Comparison of ENCODE assay signal across 22 cellular contexts in genomic region chr4:165351359-165352130, GRCh38. TPM values are rescaled to one million over a fixed set of nuclear protein-coding genes. Genes with fewer than 3 reads are reported as not detected.
DNase-seq lines count a peak whose midpoint lies in the region; ATAC-seq and TF ChIP-seq lines count a peak whose summit lies in the region.
"Had no signal": no experiment of that assay in that cellular context is flagged by ENCODE, and none has a peak within 500 bp of the region (broad histone marks: within the 10 kb centered on the region; RNA-seq: fewer than 3 reads in every experiment).

No MANE protein-coding gene starts in this region.

- H3K9me2 ChIP-seq in MM.1S (replicated peaks; ENCODE audit: insufficient read depth, low read length) (no peaks in the 10 kb centered on the region), GM23248 (ENCODE audit: insufficient read depth) (no peaks in the 10 kb centered on the region)

- no peak overlapping the region for H3K9ac ChIP-seq in MM.1S (ENCODE audit: low read length)
- no peak overlapping the region for H3K9ac ChIP-seq in GM23248

- H3K36me3 ChIP-seq in GM06990 (ENCODE audit: control insufficient read depth, insufficient read depth, low read length) (no peaks in the 10 kb centered on the region), MM.1S (replicated peaks; ENCODE audit: insufficient read depth, low read length) (no peaks in the 10 kb centered on the region), GM23248 (ENCODE audit: low read depth) (no peaks in the 10 kb centered on the region), uterus (no peaks in the 10 kb centered on the region)
- H3K36me3 ChIP-seq: cardiac muscle cell, left lung, thyroid gland had no signal

- no peaks in the 10 kb centered on the region for H3K4me1 Mint-ChIP-seq in WTC11
- H3K4me1 Mint-ChIP-seq: mesothelial cell of epicardium had no signal

- H3K27ac Mint-ChIP-seq in WTC11 = no peak overlapping the region
- H3K27ac Mint-ChIP-seq: activated naive CD4-positive, alpha-beta T cell treated with anti-CD3 and anti-CD28 coated beads for 36 hours; CD8-positive, alpha-beta T cell; mesothelial cell of epicardium; natural killer cell treated with Interleukin-12 subunit alpha and Interleukin-12 subunit beta and Interleukin-15 and Interleukin-18, amount 100 ng/mL, for 72 hours; T-cell had no signal

- no peak for TF ChIP-seq POLR2A in uterus (IDR thresholded peaks at IDR 0.05)

- H3K27ac ChIP-seq in 22Rv1 (no peak overlapping the region), MM.1S (ENCODE audit: low read length) (no peak overlapping the region), GM23248 (no peak overlapping the region), uterus (no peak overlapping the region)
- H3K27ac ChIP-seq: cardiac muscle cell, left lung, thyroid gland had no signal

- H3K4me3 ChIP-seq in GM06990 (replicated peaks; ENCODE audit: low read depth, low read length) = no peak overlapping the region
- H3K4me3 ChIP-seq in MM.1S (ENCODE audit: low read length) = no peak overlapping the region
- H3K4me3 ChIP-seq in GM23248 = no peak overlapping the region
- no peak overlapping the region for H3K4me3 ChIP-seq in uterus
- H3K4me3 ChIP-seq: cardiac muscle cell, left lung, thyroid gland had no signal

- ATAC-seq in WTC11 (peak; percentile 43; the same call in 1 of the 2 replicates), HG02571 (IDR thresholded peaks at IDR 0.05; ENCODE audit: unreplicated experiment) (no peak), HG02840 (IDR thresholded peaks at IDR 0.05; ENCODE audit: low FRiP score, unreplicated experiment) (no peak)
- ATAC-seq: CD8-positive, alpha-beta T cell; left lung; natural killer cell treated with Interleukin-12 subunit alpha and Interleukin-12 subunit beta and Interleukin-15 and Interleukin-18, amount 100 ng/mL, for 72 hours; T-cell had no signal

- CTCF ChIA-PET in WTC11 (lab: Charles Lee) = interaction anchor here (0.8 to 3.0 kb wide), 7 partner anchors 9 to 239 kb away, joined by 3 to 11 read pairs (median 8); partner anchors contain the start of genes CPE and TMEM192

- no peaks in the 10 kb centered on the region for H3K79me2 ChIP-seq in MM.1S (ENCODE audit: low read length)
- H3K79me2 ChIP-seq in GM23248 (ENCODE audit: insufficient read depth) = no peaks in the 10 kb centered on the region

- H2AFZ ChIP-seq in MM.1S (ENCODE audit: low read length) (no peak overlapping the region), GM23248 (no peak overlapping the region)

- H3K36me3 Mint-ChIP-seq in WTC11 = peaks cover 12% of the 10 kb centered on the region; the same call in 1 of the 2 replicates
- H3K36me3 Mint-ChIP-seq: CD8-positive, alpha-beta T cell; mesothelial cell of epicardium; natural killer cell treated with Interleukin-12 subunit alpha and Interleukin-12 subunit beta and Interleukin-15 and Interleukin-18, amount 100 ng/mL, for 72 hours had no signal

- DNase-seq in GM06990 (ENCODE audit: extremely low read depth, insufficient read length) (no peak), MM.1S (no peak), WTC11 (ENCODE audit: low spot score) (peak; percentile 38), GM23248 (no peak), uterus (no peak)
- DNase-seq: activated CD4-positive, alpha-beta T cell treated with anti-CD3 and anti-CD28 coated beads, Interleukin-2, amount 50 U/mL, for 4 hours; activated naive CD4-positive, alpha-beta T cell treated with anti-CD3 and anti-CD28 coated beads for 36 hours; amygdala; CD8-positive, alpha-beta T cell; head of caudate nucleus; left lung; NCI-H1417 treated with DMSO at 0.1 percent for 48 hours; NCI-H524 treated with DMSO at 0.1 percent for 48 hours; stimulated activated naive CD4-positive, alpha-beta T cell; T-cell had no signal

- H3K4me1 ChIP-seq in MM.1S (ENCODE audit: low read length) = no peaks in the 10 kb centered on the region
- H3K4me1 ChIP-seq in GM23248 (ENCODE audit: insufficient read depth) = no peaks in the 10 kb centered on the region
- H3K4me1 ChIP-seq in uterus = no peaks in the 10 kb centered on the region
- H3K4me1 ChIP-seq: thyroid gland had no signal

- whole genome bisulfite sequencing in GM23248 (ENCODE audit: low coverage in 1 of 2, low lambda C conversion rate in 2 of 2, missing lambda C conversion rate in 2 of 2), 2 experiments = 93 to 96% methylated on average over 5 of the region's 5 CpGs

- H3K27me3 Mint-ChIP-seq in WTC11 (ENCODE audit: low read depth) = no peaks in the 10 kb centered on the region; the same call in 1 of the 2 replicates

- H3K9me3 ChIP-seq in MM.1S (replicated peaks; ENCODE audit: insufficient read depth, low read length) (no peaks in the 10 kb centered on the region), GM23248 (ENCODE audit: low read depth) (no peaks in the 10 kb centered on the region), uterus (no peaks in the 10 kb centered on the region)
- H3K9me3 ChIP-seq: left lung, thyroid gland had no signal

- in situ Hi-C loops in GM23248 (cut with MboI) = no loop called here

- intact Hi-C loops in uterus (cut with DNase I; ENCODE audit: low total_unique reads) = loop anchor here (10.0 kb wide), 1 partner anchor 113 kb away; no protein-coding TSS in a partner anchor

- H3K27me3 ChIP-seq in GM06990 (replicated peaks; ENCODE audit: control insufficient read depth, insufficient read depth, low read length) (no peaks in the 10 kb centered on the region), MM.1S (replicated peaks; ENCODE audit: insufficient read depth, low read length) (no peaks in the 10 kb centered on the region), GM23248 (replicated peaks; ENCODE audit: insufficient read depth) (no peaks in the 10 kb centered on the region), uterus (no peaks in the 10 kb centered on the region)
- H3K27me3 ChIP-seq: cardiac muscle cell, left lung, thyroid gland had no signal

- no peaks in the 10 kb centered on the region for H3F3A ChIP-seq in MM.1S (ENCODE audit: insufficient read depth, low read length)
- H3F3A ChIP-seq in GM23248 (ENCODE audit: insufficient read depth) = no peaks in the 10 kb centered on the region

- H4K20me1 ChIP-seq in MM.1S (ENCODE audit: insufficient read depth, low read length) = no peaks in the 10 kb centered on the region
- no peaks in the 10 kb centered on the region for H4K20me1 ChIP-seq in GM23248 (ENCODE audit: insufficient read depth)

- POLR2A ChIA-PET in WTC11 (lab: Charles Lee) = no interaction called here

- TF ChIP-seq CTCF in 22Rv1 (IDR thresholded peaks at IDR 0.05) (peak; percentile 23; the same call in 1 of the 2 replicates), GM06990 (IDR thresholded peaks at IDR 0.05; ENCODE audit: insufficient read depth, low read length, poor library complexity, severe bottlenecking) (peak; percentile 44), MM.1S (IDR thresholded peaks at IDR 0.05; ENCODE audit: low read length) (peak; percentile 22), WTC11 (IDR thresholded peaks at IDR 0.05) (no peak), uterus (IDR thresholded peaks at IDR 0.05) (no peak)

- peaks cover 23% of the 10 kb centered on the region for H3K9me3 Mint-ChIP-seq in WTC11
- H3K9me3 Mint-ChIP-seq: activated naive CD4-positive, alpha-beta T cell treated with anti-CD3 and anti-CD28 coated beads for 36 hours; CD8-positive, alpha-beta T cell; natural killer cell treated with Interleukin-12 subunit alpha and Interleukin-12 subunit beta and Interleukin-15 and Interleukin-18, amount 100 ng/mL, for 72 hours; T-cell had no signal

- H3K4me2 ChIP-seq in MM.1S (ENCODE audit: low read depth, low read length) (no peak overlapping the region), GM23248 (ENCODE audit: unreplicated experiment) (no peak overlapping the region)

- no peak overlapping the region for H3K4me3 Mint-ChIP-seq in WTC11
- H3K4me3 Mint-ChIP-seq: activated naive CD4-positive, alpha-beta T cell treated with anti-CD3 and anti-CD28 coated beads for 36 hours; CD8-positive, alpha-beta T cell; mesothelial cell of epicardium; natural killer cell treated with Interleukin-12 subunit alpha and Interleukin-12 subunit beta and Interleukin-15 and Interleukin-18, amount 100 ng/mL, for 72 hours; T-cell had no signal

TF ChIP-seq in WTC11, 78 proteins besides CTCF, POLR2A, EP300 and RAD21 (continues in another document):
- TF ChIP-seq ZNF232 (CRISPR knock-in tag; IDR thresholded peaks at IDR 0.05) = no peak
- TF ChIP-seq TP53 (CRISPR knock-in tag; IDR thresholded peaks at IDR 0.05) = no peak
- no peak for TF ChIP-seq AR (CRISPR knock-in tag; IDR thresholded peaks at IDR 0.05)

RNA-seq across cellular contexts. Expression of gene MSMO1, which starts 24.1 kb away (rescaled TPM):
- total RNA-seq in WTC11 (2021) (72.9 to 89.9 TPM (median 86.8 TPM) in 3 replicates), uterus (10 to 100 TPM in 3 of 4 donors, 1 to 10 TPM in 1; 8.7 to 87.8 (median 18.9) TPM)
- total RNA-seq in GM23248 (2014; rRNA removed; shearing (Covaris generic)) = 72.2 and 80.9 TPM in 2 replicates
- 70.9 and 72.7 TPM in 2 replicates for polyA plus RNA-seq in GM23248 (2016; fragmentation: Nextera tagmentation; extraction: Ambion mirVana)

RNA-seq across cellular contexts. Expression of gene CPE, which starts 27.3 kb away (rescaled TPM):
- total RNA-seq in WTC11 (2021) (9.2 to 12.4 TPM (median 10.9 TPM) in 3 replicates), uterus (100 to 1,000 TPM in 3 of 4 donors, 10 to 100 TPM in 1; 85.0 to 395 (median 129) TPM)
- 66.9 and 77.9 TPM in 2 replicates for total RNA-seq in GM23248 (2014; rRNA removed; shearing (Covaris generic))
- polyA plus RNA-seq in GM23248 (2016; fragmentation: Nextera tagmentation; extraction: Ambion mirVana) = 51.0 and 53.9 TPM in 2 replicates
- total RNA-seq: CD8-positive, alpha-beta T cell; natural killer cell treated with Interleukin-12 subunit alpha and Interleukin-12 subunit beta and Interleukin-15 and Interleukin-18, amount 100 ng/mL, for 72 hours had no signal

Comparison
In these comparisons a context has a peak if more than half of its experiments do, and no peak if none do; other contexts are left out.
1. CTCF ChIP-seq: peak in 22Rv1 (single experiment), GM06990 (single experiment) and MM.1S (single experiment); none in WTC11 (single experiment) and uterus (0 of 4).